ENCODE assay signal across 10 cellular contexts in the genomic region with DNA sequence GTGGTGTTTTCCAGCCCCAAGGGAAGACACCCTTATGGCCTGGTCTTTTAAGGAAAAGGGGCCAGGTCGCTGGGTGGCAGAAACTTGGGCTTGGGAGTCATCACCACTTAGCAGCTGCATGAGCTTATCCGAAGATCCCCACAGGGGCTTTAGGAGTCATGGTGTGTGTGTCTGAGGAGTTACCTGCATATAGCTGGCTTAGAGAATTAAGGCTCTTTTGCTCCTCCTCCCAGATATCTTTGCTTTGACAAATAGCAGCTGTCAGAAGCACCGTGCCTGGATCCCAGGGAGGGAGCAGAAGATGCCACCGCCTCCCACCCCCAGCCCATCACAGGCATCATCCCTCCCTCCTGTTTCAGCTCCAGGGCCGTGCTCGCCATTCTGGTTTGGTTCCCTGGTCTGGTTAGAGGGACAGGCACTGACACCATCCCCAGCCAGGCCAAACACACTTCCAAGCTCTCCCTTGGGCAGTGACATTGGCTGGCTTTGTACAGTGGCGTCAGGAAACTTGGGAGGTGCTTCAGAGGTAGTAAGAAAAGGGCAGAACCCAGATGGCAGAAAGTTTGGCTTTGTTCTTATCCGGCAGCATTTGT. TPM values are rescaled to one million over a fixed set of nuclear protein-coding genes. Genes with fewer than 3 reads are reported as not detected.
A peak's percentile ranks its signal among the peaks of the same experiment; 100 is the strongest.
DNase-seq lines count a peak whose midpoint lies in the region; ATAC-seq and TF ChIP-seq lines count a peak whose summit lies in the region.
"Had no signal": no experiment of that assay in that cellular context is flagged by ENCODE, and none has a peak within 500 bp of the region (broad histone marks: within the 10 kb centered on the region; RNA-seq: fewer than 3 reads in every experiment).

No MANE protein-coding gene starts in this region.

- H3K4ac ChIP-seq in neuronal stem cell (ENCODE audit: low read length), result no peak overlapping the region

- no peak overlapping the region for H2AFZ ChIP-seq in HCT116 (ENCODE audit: low read depth, low read length, poor library complexity, severe bottlenecking)
- no peak overlapping the region for H2AFZ ChIP-seq in neuronal stem cell (ENCODE audit: low read length)
- no peak overlapping the region for H2AFZ ChIP-seq in osteoblast (ENCODE audit: low read length)

- peaks cover 52% of the 10 kb centered on the region for H3K4me1 Mint-ChIP-seq in CD4-positive, alpha-beta T cell (ENCODE audit: low read depth)
- peaks cover 45% of the 10 kb centered on the region for H3K4me1 Mint-ChIP-seq in dendritic cell treated with granulocyte-macrophage colony-stimulating factor and Interleukin-4, amounts not matched to agents 40 ng/mL and 50 ng/mL, for 4 days (ENCODE audit: low read depth)

- no peak for TF ChIP-seq POLR2A in HCT116 (IDR thresholded peaks at IDR 0.05; ENCODE audit: borderline replicate concordance, extremely low read depth, insufficient read depth, insufficient read length)

- WGBS in neuronal stem cell (ENCODE audit: extremely low coverage in 2 of 2, insufficient read length in 2 of 2, insufficient replicate concordance in 1 of 2), 2 donors, result no CpG with 5 or more reads among the region's 8 CpGs

- H3K4me2 ChIP-seq in HCT116 (ENCODE audit: low read length) (peak overlapping the region; percentile 29), neuronal stem cell (ENCODE audit: insufficient read depth, low read length, poor library complexity, severe bottlenecking) (no peak overlapping the region), osteoblast (ENCODE audit: insufficient read depth, low read length) (no peak overlapping the region)

- no peak overlapping the region for H3K14ac ChIP-seq in neuronal stem cell (ENCODE audit: low read length)

- peak overlapping the region; percentile 85 for H3K27ac Mint-ChIP-seq in CD4-positive, alpha-beta T cell
- peak overlapping the region; percentile 80 for H3K27ac Mint-ChIP-seq in dendritic cell treated with granulocyte-macrophage colony-stimulating factor and Interleukin-4, amounts not matched to agents 40 ng/mL and 50 ng/mL, for 4 days

- no peaks in the 10 kb centered on the region for H3K9me2 ChIP-seq in HCT116 (ENCODE audit: insufficient read depth)

- H3K27me3 ChIP-seq in CD4-positive, alpha-beta T cell (ENCODE audit: control insufficient read depth, insufficient read depth, low read length), result no peaks in the 10 kb centered on the region
- H3K27me3 ChIP-seq in HCT116 (ENCODE audit: insufficient read depth, low read length), result no peaks in the 10 kb centered on the region
- H3K27me3 ChIP-seq in neuronal stem cell (ENCODE audit: control insufficient read depth in 3 of 3, insufficient read depth in 3 of 3, low read depth in 1 of 3, low read length in 3 of 3), result no peaks in the 10 kb centered on the region
- no peaks in the 10 kb centered on the region for H3K27me3 ChIP-seq in osteoblast (ENCODE audit: insufficient read depth, low read length)

- H3K4me1 ChIP-seq in HCT116 (ENCODE audit: control insufficient read depth in 1 of 2, insufficient read depth in 2 of 2, low read length in 2 of 2) (peaks cover 36 to 43% of the 10 kb centered on the region in 2 experiments), neuronal stem cell (ENCODE audit: control insufficient read depth in 2 of 2, insufficient read depth in 1 of 2, low read depth in 1 of 2, low read length in 2 of 2) (peaks cover 3 to 16% of the 10 kb centered on the region in 2 donors), osteoblast (ENCODE audit: insufficient read depth, low read length) (no peaks in the 10 kb centered on the region)

- H4K91ac ChIP-seq in neuronal stem cell (ENCODE audit: low read depth, low read length, poor library complexity), result no peak overlapping the region

- TF ChIP-seq CTCF in CD4-positive, alpha-beta T cell (IDR thresholded peaks at IDR 0.05), result no peak
- no peak for TF ChIP-seq CTCF in HCT116 (IDR thresholded peaks at IDR 0.05 in 2 of 3, conservative IDR thresholded peaks at IDR 0.05 in 1 of 3; ENCODE audit: borderline replicate concordance in 1 of 3, insufficient read depth in 1 of 3, low read depth in 2 of 3, low read length in 2 of 3)
- no peak for TF ChIP-seq CTCF in osteoblast (IDR thresholded peaks at IDR 0.05; ENCODE audit: extremely low read depth, low read depth, low read length)

- H3K9me3 ChIP-seq in CD4-positive, alpha-beta T cell (ENCODE audit: control insufficient read depth, low read length), result no peaks in the 10 kb centered on the region
- no peaks in the 10 kb centered on the region for H3K9me3 ChIP-seq in HCT116 (ENCODE audit: control insufficient read depth in 1 of 2, insufficient read depth in 1 of 2, low read depth in 1 of 2, low read length in 2 of 2)
- H3K9me3 ChIP-seq in neuronal stem cell (replicated peaks in 1 of 2; ENCODE audit: control insufficient read depth in 2 of 2, insufficient read depth in 1 of 2, low read depth in 1 of 2, low read length in 2 of 2), result peaks cover 0 to 3% of the 10 kb centered on the region in 2 donors
- no peaks in the 10 kb centered on the region for H3K9me3 ChIP-seq in osteoblast (ENCODE audit: low read depth, low read length)

- H2BK5ac ChIP-seq in neuronal stem cell (ENCODE audit: low read length), result no peak overlapping the region

- POLR2A ChIA-PET in CD4-positive, alpha-beta T cell (lab: Charles Lee), result interaction anchor here (0.6 to 6.2 kb wide), 5 partner anchors 11 to 114 kb away, joined by 3 to 35 read pairs (median 9); partner anchors contain the start of genes WDR59 and ZNRF1
- POLR2A ChIA-PET in HCT116 (lab: Charles Lee), result no interaction called here

- H3K9me3 Mint-ChIP-seq in CD4-positive, alpha-beta T cell, result no peaks in the 10 kb centered on the region
- no peaks in the 10 kb centered on the region for H3K9me3 Mint-ChIP-seq in dendritic cell treated with granulocyte-macrophage colony-stimulating factor and Interleukin-4, amounts not matched to agents 40 ng/mL and 50 ng/mL, for 4 days

- no peak overlapping the region for H2BK12ac ChIP-seq in neuronal stem cell (ENCODE audit: low read length)

- H3K9ac ChIP-seq in HCT116 (ENCODE audit: low read length) (no peak overlapping the region), neuronal stem cell (ENCODE audit: low read depth, low read length, poor library complexity) (peak overlapping the region; percentile 50)

- no peaks in the 10 kb centered on the region for H3K27me3 Mint-ChIP-seq in CD4-positive, alpha-beta T cell
- H3K27me3 Mint-ChIP-seq in dendritic cell treated with granulocyte-macrophage colony-stimulating factor and Interleukin-4, amounts not matched to agents 40 ng/mL and 50 ng/mL, for 4 days, result no peaks in the 10 kb centered on the region

- peaks cover 5% of the 10 kb centered on the region for H3K79me1 ChIP-seq in neuronal stem cell (ENCODE audit: low read depth, low read length)

- no peak overlapping the region for H3K23ac ChIP-seq in neuronal stem cell (ENCODE audit: low read depth, low read length, poor library complexity)

- no peak overlapping the region for H2BK15ac ChIP-seq in neuronal stem cell (ENCODE audit: low read length)

- no peak overlapping the region for H3K18ac ChIP-seq in neuronal stem cell (ENCODE audit: low read length)

- no peak overlapping the region for H4K8ac ChIP-seq in neuronal stem cell (ENCODE audit: low read depth, low read length)

- no peak for DNase-seq in CD4-positive, alpha-beta T cell
- no peak for DNase-seq in HCT116 (ENCODE audit: low read depth, low spot score)
- DNase-seq in neuronal stem cell (ENCODE audit: low spot score), result no peak
- DNase-seq in left lobe of liver (ENCODE audit: low spot score), result no peak
- DNase-seq in osteoblast (ENCODE audit: insufficient read length, low spot score, missing footprints), result no peak
- DNase-seq: DMS 273 treated with DMSO at 0.1 percent for 48 hours, NCI-H345 had no signal

- no peak overlapping the region for H2BK120ac ChIP-seq in neuronal stem cell (ENCODE audit: low read depth, low read length)

- intact Hi-C loops in CD4-positive, alpha-beta T cell (cut with DNase I, micrococcal nuclease), result no loop called here
- intact Hi-C loops in HCT116 (cut with micrococcal nuclease), result no loop called here
- intact Hi-C loops in dendritic cell treated with granulocyte-macrophage colony-stimulating factor and Interleukin-4, amounts not matched to agents 40 ng/mL and 50 ng/mL, for 4 days (cut with micrococcal nuclease), result no loop called here

- no peaks in the 10 kb centered on the region for H3K36me3 Mint-ChIP-seq in CD4-positive, alpha-beta T cell (ENCODE audit: low read depth)
- peaks cover 3% of the 10 kb centered on the region for H3K36me3 Mint-ChIP-seq in dendritic cell treated with granulocyte-macrophage colony-stimulating factor and Interleukin-4, amounts not matched to agents 40 ng/mL and 50 ng/mL, for 4 days (ENCODE audit: low read depth)

- H3K36me3 ChIP-seq in HCT116 (ENCODE audit: control insufficient read depth in 1 of 2, insufficient read depth in 2 of 2, low read length in 2 of 2), result 0 out of 4 replicates have a peak, but pooled peaks cover 0 to 2% of the 10 kb centered on the region in 2 experiments
- peaks cover 7 to 34% of the 10 kb centered on the region in 2 donors for H3K36me3 ChIP-seq in neuronal stem cell (replicated peaks in 1 of 2; ENCODE audit: control insufficient read depth in 2 of 2, insufficient read depth in 2 of 2, low read length in 2 of 2)
- peaks cover 6% of the 10 kb centered on the region for H3K36me3 ChIP-seq in osteoblast (ENCODE audit: insufficient read depth, low read length)

- no peak overlapping the region for H2AK5ac ChIP-seq in neuronal stem cell (ENCODE audit: low read depth, low read length)

- peak overlapping the region; percentile 66 for H3K27ac ChIP-seq in CD4-positive, alpha-beta T cell (ENCODE audit: low read depth, low read length)
- H3K27ac ChIP-seq in HCT116 (ENCODE audit: low read depth, low read length), result 0 out of 2 replicates have a peak overlapping the region, but pooled peaks have one; percentile 32
- no peak overlapping the region for H3K27ac ChIP-seq in neuronal stem cell (replicated peaks; ENCODE audit: low read length)
- H3K27ac ChIP-seq in osteoblast (ENCODE audit: low read depth, low read length), result no peak overlapping the region

- peak overlapping the region; percentile 50 for H3K4me3 Mint-ChIP-seq in CD4-positive, alpha-beta T cell
- no peak overlapping the region for H3K4me3 Mint-ChIP-seq in dendritic cell treated with granulocyte-macrophage colony-stimulating factor and Interleukin-4, amounts not matched to agents 40 ng/mL and 50 ng/mL, for 4 days

- H3K4me3 ChIP-seq in HCT116 (replicated peaks in 1 of 2; ENCODE audit: low read depth in 1 of 2, low read length in 2 of 2), result no peak overlapping the region
- H3K4me3 ChIP-seq in neuronal stem cell (ENCODE audit: low read length in 2 of 2), result no peak overlapping the region
- H3K4me3 ChIP-seq in osteoblast (ENCODE audit: insufficient read depth, low read length), result no peak overlapping the region

- no peak for TF ChIP-seq RAD21 in HCT116 (IDR thresholded peaks at IDR 0.05; ENCODE audit: low read depth)

- H3K79me2 ChIP-seq in HCT116 (ENCODE audit: insufficient read depth, low read length) (peaks cover 3% of the 10 kb centered on the region; the same call in 1 of the 2 replicates), osteoblast (ENCODE audit: insufficient read depth, low read length) (peaks cover 2% of the 10 kb centered on the region)

- no peak for ATAC-seq in CD4-positive, alpha-beta T cell (ENCODE audit: poor library complexity)
- ATAC-seq in HCT116 (no peak), left lobe of liver (no peak), GM18868 (IDR thresholded peaks at IDR 0.05; ENCODE audit: unreplicated experiment) (no peak), GM18519 (IDR thresholded peaks at IDR 0.05; ENCODE audit: low FRiP score, unreplicated experiment) (no peak)

- CTCF ChIA-PET in CD4-positive, alpha-beta T cell (lab: Charles Lee), result interaction anchor here (1.3 to 4.3 kb wide), 3 partner anchors 12 to 101 kb away, joined by 4 to 35 read pairs (median 8); partner anchors contain the start of gene ZNRF1
- CTCF ChIA-PET in HCT116 (lab: Charles Lee), result interaction anchor here (0.9 to 1.3 kb wide), 2 partner anchors 10 to 12 kb away, joined by 4 read pairs; no protein-coding TSS in a partner anchor

- no peaks in the 10 kb centered on the region for H4K20me1 ChIP-seq in HCT116 (ENCODE audit: insufficient read depth)
- H4K20me1 ChIP-seq in osteoblast (ENCODE audit: insufficient read depth, low read length), result peaks cover 47% of the 10 kb centered on the region

- RAD21 ChIA-PET in HCT116 (lab: Charles Lee; ENCODE audit: low non-redundant PET in 1 of 2, low total read pairs in 2 of 2, uncharacterized antibody in 2 of 2, unreplicated experiment in 2 of 2), result interaction anchor here in 1 of 2 experiments (1.3 kb wide), 1 partner anchor 12 kb away, joined by 5 read pairs; no protein-coding TSS in a partner anchor

- no TSS peak for BruUV-seq in HCT116 (replicated peaks; lab: Mats Ljungman, UMichigan)

RNA-seq across cellular contexts. Expression of gene LDHD, which starts 17.4 kb away (rescaled TPM):
- total RNA-seq in CD4-positive, alpha-beta T cell, result not detected
- total RNA-seq in HCT116 (2021; ENCODE audit: unreplicated experiment) (3.4 TPM), left lobe of liver (113 TPM), osteoblast (2.7 and 3.6 TPM in 2 replicates)
- 5.7 and 6.6 TPM in 2 replicates for polyA plus RNA-seq in HCT116 (2012)
- 0.66 TPM for polyA plus RNA-seq in neuronal stem cell (2013, experiment 1 of 2)
- 0.76 TPM for polyA plus RNA-seq in neuronal stem cell (2013, experiment 2 of 2)

RNA-seq across cellular contexts. Expression of gene ZFP1, which starts 49.2 kb away (rescaled TPM):
- total RNA-seq in CD4-positive, alpha-beta T cell, result 1 to 10 TPM; 6.2 to 7.5 TPM
- total RNA-seq in HCT116 (2021; ENCODE audit: unreplicated experiment) (12.8 TPM), left lobe of liver (16.8 TPM), osteoblast (12.7 TPM in 2 replicates)
- polyA plus RNA-seq in HCT116 (2012), result 6.2 and 7.1 TPM in 2 replicates
- 14.4 TPM for polyA plus RNA-seq in neuronal stem cell (2013, experiment 1 of 2)
- 14.3 TPM for polyA plus RNA-seq in neuronal stem cell (2013, experiment 2 of 2)

Comparison
In these comparisons a context has a peak if more than half of its experiments do, and no peak if none do; other contexts are left out.
1. H3K27ac ChIP-seq: peak in CD4-positive, alpha-beta T cell (single experiment) and HCT116 (single experiment); none in neuronal stem cell (single experiment) and osteoblast (single experiment).
2. RNA of gene LDHD, which starts 17.4 kb away (total RNA-seq): 113 TPM in left lobe of liver (single experiment); 2.7 to 3.6 TPM in osteoblast, 3.4 TPM in HCT116 (single experiment) and not detected in CD4-positive, alpha-beta T cell; every median in the first group is over 10 times any median in the second.